In the genomic region with DNA sequence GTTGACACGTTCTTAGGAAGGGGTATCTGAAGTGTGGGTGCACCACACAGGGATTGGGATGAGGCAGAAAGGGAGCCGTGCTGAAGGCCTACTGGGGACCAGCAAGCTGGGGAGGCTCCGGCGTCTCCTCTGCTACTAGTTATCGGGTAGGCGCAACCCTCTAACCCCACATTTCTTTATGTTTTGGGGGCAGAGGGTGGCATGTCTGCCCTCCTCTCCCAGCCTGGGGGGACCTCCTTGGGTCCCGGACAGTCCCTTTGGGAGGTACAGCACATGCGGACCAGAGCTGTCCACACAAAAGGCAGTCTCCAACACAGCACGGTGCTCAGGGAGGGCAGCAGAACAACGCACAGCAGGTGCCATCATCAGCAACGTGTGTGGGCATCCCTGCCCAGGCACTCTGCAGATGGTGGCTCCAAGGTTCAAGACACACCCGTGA, we compare ENCODE assay signal across 1 cellular context.
TF ChIP-seq lines count a peak whose summit lies in the region.

No MANE protein-coding gene starts in this region.

TF ChIP-seq in GM23338, 12 proteins besides CTCF, POLR2A, EP300 and RAD21 (continued from another document):
- TF ChIP-seq, protein P1, sequence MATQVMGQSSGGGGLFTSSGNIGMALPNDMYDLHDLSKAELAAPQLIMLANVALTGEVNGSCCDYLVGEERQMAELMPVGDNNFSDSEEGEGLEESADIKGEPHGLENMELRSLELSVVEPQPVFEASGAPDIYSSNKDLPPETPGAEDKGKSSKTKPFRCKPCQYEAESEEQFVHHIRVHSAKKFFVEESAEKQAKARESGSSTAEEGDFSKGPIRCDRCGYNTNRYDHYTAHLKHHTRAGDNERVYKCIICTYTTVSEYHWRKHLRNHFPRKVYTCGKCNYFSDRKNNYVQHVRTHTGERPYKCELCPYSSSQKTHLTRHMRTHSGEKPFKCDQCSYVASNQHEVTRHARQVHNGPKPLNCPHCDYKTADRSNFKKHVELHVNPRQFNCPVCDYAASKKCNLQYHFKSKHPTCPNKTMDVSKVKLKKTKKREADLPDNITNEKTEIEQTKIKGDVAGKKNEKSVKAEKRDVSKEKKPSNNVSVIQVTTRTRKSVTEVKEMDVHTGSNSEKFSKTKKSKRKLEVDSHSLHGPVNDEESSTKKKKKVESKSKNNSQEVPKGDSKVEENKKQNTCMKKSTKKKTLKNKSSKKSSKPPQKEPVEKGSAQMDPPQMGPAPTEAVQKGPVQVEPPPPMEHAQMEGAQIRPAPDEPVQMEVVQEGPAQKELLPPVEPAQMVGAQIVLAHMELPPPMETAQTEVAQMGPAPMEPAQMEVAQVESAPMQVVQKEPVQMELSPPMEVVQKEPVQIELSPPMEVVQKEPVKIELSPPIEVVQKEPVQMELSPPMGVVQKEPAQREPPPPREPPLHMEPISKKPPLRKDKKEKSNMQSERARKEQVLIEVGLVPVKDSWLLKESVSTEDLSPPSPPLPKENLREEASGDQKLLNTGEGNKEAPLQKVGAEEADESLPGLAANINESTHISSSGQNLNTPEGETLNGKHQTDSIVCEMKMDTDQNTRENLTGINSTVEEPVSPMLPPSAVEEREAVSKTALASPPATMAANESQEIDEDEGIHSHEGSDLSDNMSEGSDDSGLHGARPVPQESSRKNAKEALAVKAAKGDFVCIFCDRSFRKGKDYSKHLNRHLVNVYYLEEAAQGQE (IDR thresholded peaks at IDR 0.05; ENCODE audit: unreplicated experiment): no peak
- TF ChIP-seq CREB1 (CRISPR knock-in tag; IDR thresholded peaks at IDR 0.05; ENCODE audit: low read depth): no peak
- no peak for TF ChIP-seq EZH2phosphoT487 (IDR thresholded peaks at IDR 0.05; ENCODE audit: unreplicated experiment)
- TF ChIP-seq, protein P2, sequence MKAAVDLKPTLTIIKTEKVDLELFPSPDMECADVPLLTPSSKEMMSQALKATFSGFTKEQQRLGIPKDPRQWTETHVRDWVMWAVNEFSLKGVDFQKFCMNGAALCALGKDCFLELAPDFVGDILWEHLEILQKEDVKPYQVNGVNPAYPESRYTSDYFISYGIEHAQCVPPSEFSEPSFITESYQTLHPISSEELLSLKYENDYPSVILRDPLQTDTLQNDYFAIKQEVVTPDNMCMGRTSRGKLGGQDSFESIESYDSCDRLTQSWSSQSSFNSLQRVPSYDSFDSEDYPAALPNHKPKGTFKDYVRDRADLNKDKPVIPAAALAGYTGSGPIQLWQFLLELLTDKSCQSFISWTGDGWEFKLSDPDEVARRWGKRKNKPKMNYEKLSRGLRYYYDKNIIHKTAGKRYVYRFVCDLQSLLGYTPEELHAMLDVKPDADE (IDR thresholded peaks at IDR 0.05): no peak
- TF ChIP-seq ZNF331 (CRISPR knock-in tag; IDR thresholded peaks at IDR 0.05; ENCODE audit: low read depth): no peak
- TF ChIP-seq JUNB (IDR thresholded peaks at IDR 0.05; ENCODE audit: unreplicated experiment): no peak
- TF ChIP-seq STAT1 (IDR thresholded peaks at IDR 0.05; ENCODE audit: unreplicated experiment): no peak
